20 cellular contexts compared by ENCODE assay signal in the genomic region with DNA sequence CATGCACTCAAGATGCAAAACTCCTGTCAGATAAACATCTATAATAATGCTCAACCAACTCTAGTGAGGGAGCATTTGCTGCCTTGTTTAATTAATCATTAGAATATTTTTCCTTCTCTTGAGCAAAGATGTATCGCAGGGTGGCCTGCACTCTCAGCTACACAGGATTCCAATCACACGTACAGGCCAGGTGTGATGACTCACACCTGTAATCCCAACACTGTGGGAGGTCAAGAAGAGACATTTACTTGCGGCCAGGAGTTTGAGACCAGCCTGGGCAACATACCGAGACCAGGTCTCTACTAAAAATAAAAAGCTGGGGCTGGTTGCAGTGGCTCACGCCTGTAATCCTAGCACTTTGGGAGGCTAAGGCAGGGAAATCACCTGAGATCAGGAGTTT. TPM values are rescaled to one million over a fixed set of nuclear protein-coding genes. Genes with fewer than 3 reads are reported as not detected.
DNase-seq lines count a peak whose midpoint lies in the region; ATAC-seq and TF ChIP-seq lines count a peak whose summit lies in the region.
"Had no signal": no experiment of that assay in that cellular context is flagged by ENCODE, and none has a peak within 500 bp of the region (broad histone marks: within the 10 kb centered on the region; RNA-seq: fewer than 3 reads in every experiment).

No MANE protein-coding gene starts in this region.

- TF ChIP-seq CTCF in foreskin fibroblast (IDR thresholded peaks at IDR 0.05; ENCODE audit: low read depth, low read length), result no peak

- ATAC-seq in T-helper 17 cell (no peak), left lobe of liver (no peak)
- ATAC-seq: GM12878, GM23338, HCT116 had no signal

- no peaks in the 10 kb centered on the region for H3K27me3 Mint-ChIP-seq in activated naive CD8-positive, alpha-beta T cell
- no peaks in the 10 kb centered on the region for H3K27me3 Mint-ChIP-seq in activated naive CD8-positive, alpha-beta T cell treated with anti-CD3 and anti-CD28 coated beads for 36 hours
- H3K27me3 Mint-ChIP-seq in T-helper 17 cell, result no peaks in the 10 kb centered on the region
- H3K27me3 Mint-ChIP-seq: B cell; CD4-positive, CD25-positive, alpha-beta regulatory T cell; CD8-positive, alpha-beta memory T cell had no signal

- no peaks in the 10 kb centered on the region for H3K9me3 ChIP-seq in T-helper 17 cell (ENCODE audit: control insufficient read depth, low read length, poor library complexity, severe bottlenecking)

- H3K4me3 ChIP-seq in foreskin fibroblast (ENCODE audit: low read depth in 1 of 2, low read length in 2 of 2), result no peak overlapping the region
- H3K4me3 ChIP-seq: BLaER1 treated with 17β-estradiol and CSF1 and Interleukin-3, amounts not matched to agents 10 nM and 100 nM; GM12878; GM23338 had no signal

- H3K4me1 Mint-ChIP-seq in activated naive CD8-positive, alpha-beta T cell (ENCODE audit: low read depth), result no peaks in the 10 kb centered on the region
- no peaks in the 10 kb centered on the region for H3K4me1 Mint-ChIP-seq in activated naive CD8-positive, alpha-beta T cell treated with anti-CD3 and anti-CD28 coated beads for 36 hours
- peaks cover 5% of the 10 kb centered on the region for H3K4me1 Mint-ChIP-seq in T-helper 17 cell
- H3K4me1 Mint-ChIP-seq: GM23338 had no signal

- peaks cover 4% of the 10 kb centered on the region for H3K9me3 Mint-ChIP-seq in activated naive CD8-positive, alpha-beta T cell (ENCODE audit: low read depth)
- H3K9me3 Mint-ChIP-seq in activated naive CD8-positive, alpha-beta T cell treated with anti-CD3 and anti-CD28 coated beads for 36 hours, result peaks cover 8% of the 10 kb centered on the region

- no peak for DNase-seq in activated naive CD8-positive, alpha-beta T cell treated with anti-CD3 and anti-CD28 coated beads for 36 hours
- no peak for DNase-seq in T-helper 17 cell
- peak; percentile 6 for DNase-seq in left lobe of liver (ENCODE audit: low spot score)
- no peak for DNase-seq in C1 segment of cervical spinal cord (lab: John Stamatoyannopoulos, UW)
- no peak for DNase-seq in stimulated activated CD4-positive, alpha-beta T cell treated with anti-CD3 and anti-CD28 coated beads, Interleukin-2, amount 100 ng/mL, for 48 hours
- DNase-seq in foreskin fibroblast, result no peak
- DNase-seq: CD4-positive, CD25-positive, alpha-beta regulatory T cell; CD8-positive, alpha-beta memory T cell; COR-L47; DMS 273 treated with DMSO at 0.1 percent for 48 hours; DMS53; DND-41; EL; HFFc6 had no signal

- no peak overlapping the region for H3K4me3 Mint-ChIP-seq in activated naive CD8-positive, alpha-beta T cell
- H3K4me3 Mint-ChIP-seq in activated naive CD8-positive, alpha-beta T cell treated with anti-CD3 and anti-CD28 coated beads for 36 hours, result no peak overlapping the region
- H3K4me3 Mint-ChIP-seq in T-helper 17 cell, result no peak overlapping the region
- H3K4me3 Mint-ChIP-seq: B cell; CD4-positive, CD25-positive, alpha-beta regulatory T cell; CD8-positive, alpha-beta memory T cell; GM23338; HFFc6 had no signal

- H3K36me3 Mint-ChIP-seq in activated naive CD8-positive, alpha-beta T cell, result peaks cover 45% of the 10 kb centered on the region
- H3K36me3 Mint-ChIP-seq in activated naive CD8-positive, alpha-beta T cell treated with anti-CD3 and anti-CD28 coated beads for 36 hours, result peaks cover 62% of the 10 kb centered on the region
- H3K36me3 Mint-ChIP-seq in T-helper 17 cell (ENCODE audit: low read depth), result peaks cover 16% of the 10 kb centered on the region

- H3K27ac Mint-ChIP-seq in activated naive CD8-positive, alpha-beta T cell, result peak overlapping the region; percentile 9
- H3K27ac Mint-ChIP-seq in activated naive CD8-positive, alpha-beta T cell treated with anti-CD3 and anti-CD28 coated beads for 36 hours, result no peak overlapping the region
- peak overlapping the region; percentile 19 for H3K27ac Mint-ChIP-seq in T-helper 17 cell
- H3K27ac Mint-ChIP-seq: GM23338 had no signal

RNA-seq across cellular contexts. Expression of a gene that starts 49.1 kb away (rescaled TPM):
- total RNA-seq in activated naive CD8-positive, alpha-beta T cell treated with anti-CD3 and anti-CD28 coated beads for 36 hours, result 10 to 100 TPM; 72.5 to 79.3 TPM
- total RNA-seq in T-helper 17 cell (10 to 100 TPM; 72.3 to 72.7 TPM), left lobe of liver (22.1 TPM)
